ENCODE assay signal across 9 cellular contexts in the genomic region with DNA sequence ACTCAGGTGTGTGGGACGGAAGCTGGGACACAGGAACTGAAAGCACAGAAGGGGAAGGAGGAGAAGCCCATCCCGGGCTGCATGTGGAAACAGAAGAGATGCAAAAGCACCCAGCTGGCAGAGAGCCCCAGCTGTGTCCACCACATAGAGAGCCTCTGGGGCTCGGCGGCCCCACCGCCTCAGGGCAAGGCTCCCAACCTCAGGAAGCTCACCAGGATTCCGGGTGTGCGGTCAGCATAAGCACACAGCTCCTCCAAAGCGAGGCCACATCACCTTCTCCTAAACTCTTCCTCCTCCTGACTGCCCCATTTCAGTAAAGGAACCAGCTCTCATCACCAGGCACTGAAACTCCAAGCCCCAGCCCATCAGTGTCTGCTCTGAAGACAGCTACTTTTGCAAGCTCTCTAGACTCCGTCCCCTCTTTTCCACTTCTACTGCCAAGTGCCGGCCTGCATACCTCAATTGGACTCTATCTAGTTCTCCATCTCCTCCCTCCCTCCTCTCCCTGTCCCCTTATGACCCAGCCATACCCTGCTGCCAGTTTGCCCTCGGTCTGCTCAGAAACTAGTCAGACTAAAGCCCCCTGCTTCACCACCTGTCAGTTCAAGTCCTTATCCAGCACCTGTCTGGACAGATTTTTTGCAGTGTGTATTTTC. TPM values are rescaled to one million over a fixed set of nuclear protein-coding genes. Genes with fewer than 3 reads are reported as not detected.
DNase-seq lines count a peak whose midpoint lies in the region; ATAC-seq and TF ChIP-seq lines count a peak whose summit lies in the region.
"Had no signal": no experiment of that assay in that cellular context is flagged by ENCODE, and none has a peak within 500 bp of the region (broad histone marks: within the 10 kb centered on the region; RNA-seq: fewer than 3 reads in every experiment).

No MANE protein-coding gene starts in this region.

- H3K27ac Mint-ChIP-seq in CD4-positive, alpha-beta T cell, result peak overlapping the region; percentile 86
- peak overlapping the region; percentile 47 for H3K27ac Mint-ChIP-seq in activated naive CD8-positive, alpha-beta T cell

- peaks cover 9% of the 10 kb centered on the region for H3K36me3 Mint-ChIP-seq in CD4-positive, alpha-beta T cell (ENCODE audit: low read depth)
- H3K36me3 Mint-ChIP-seq in activated naive CD8-positive, alpha-beta T cell, result peaks cover 2% of the 10 kb centered on the region

- H3K27me3 Mint-ChIP-seq in CD4-positive, alpha-beta T cell, result no peaks in the 10 kb centered on the region
- H3K27me3 Mint-ChIP-seq in activated naive CD8-positive, alpha-beta T cell, result no peaks in the 10 kb centered on the region

- H3K4me1 ChIP-seq in HEK293 (ENCODE audit: control insufficient read depth, insufficient read depth, low read length), result peaks cover 23% of the 10 kb centered on the region
- peaks cover 71% of the 10 kb centered on the region for H3K4me1 ChIP-seq in mesodermal cell (ENCODE audit: control insufficient read depth, insufficient read depth, low read length, poor library complexity, severe bottlenecking)

- no peaks in the 10 kb centered on the region for H3K27me3 ChIP-seq in CD4-positive, alpha-beta T cell (ENCODE audit: control insufficient read depth, insufficient read depth, low read length)

- peaks cover 84% of the 10 kb centered on the region for H3K4me1 Mint-ChIP-seq in CD4-positive, alpha-beta T cell (ENCODE audit: low read depth)
- peaks cover 80% of the 10 kb centered on the region for H3K4me1 Mint-ChIP-seq in activated naive CD8-positive, alpha-beta T cell (ENCODE audit: low read depth)

- POLR2A ChIA-PET in CD4-positive, alpha-beta T cell (lab: Charles Lee), result interaction anchor here (0.7 to 2.6 kb wide), 3 partner anchors 29 to 86 kb away, joined by 3 to 21 read pairs (median 4); no protein-coding TSS in a partner anchor
- POLR2A ChIA-PET in HEK293 (lab: Yijun Ruan, JAX) (interaction anchor here (0.9 to 1.9 kb wide), 3 partner anchors 11 to 61 kb away, joined by 3 to 6 read pairs (median 3); no protein-coding TSS in a partner anchor), HEK293T (lab: Yijun Ruan, JAX) (interaction anchor here (1.2 to 1.4 kb wide), 2 partner anchors 12 to 21 kb away, joined by 3 to 4 read pairs; partner anchors contain the start of gene FCSK)

- 60 to 80% methylated on average over 10 of the region's 11 CpGs for WGBS in mesodermal cell (ENCODE audit: insufficient coverage in 2 of 2), 2 experiments

- no peaks in the 10 kb centered on the region for H3K9me3 Mint-ChIP-seq in CD4-positive, alpha-beta T cell
- H3K9me3 Mint-ChIP-seq in activated naive CD8-positive, alpha-beta T cell (ENCODE audit: low read depth), result no peaks in the 10 kb centered on the region
- H3K9me3 Mint-ChIP-seq: immature natural killer cell had no signal

- intact Hi-C loops in CD4-positive, alpha-beta T cell (cut with DNase I, micrococcal nuclease), result no loop called here

- H3K36me3 ChIP-seq in HEK293 (ENCODE audit: control insufficient read depth in 2 of 2, insufficient read depth in 1 of 2, low read length in 2 of 2) (peaks cover 0 to 13% of the 10 kb centered on the region in 2 experiments; a peak in 1 of 3 replicates), mesodermal cell (ENCODE audit: control insufficient read depth, insufficient read depth, low read length) (peaks cover 12% of the 10 kb centered on the region)

- no peaks in the 10 kb centered on the region for H3K9me3 ChIP-seq in CD4-positive, alpha-beta T cell (ENCODE audit: control insufficient read depth, low read length)
- no peaks in the 10 kb centered on the region for H3K9me3 ChIP-seq in HEK293 (ENCODE audit: control insufficient read depth, insufficient read depth, low read depth, low read length)
- no peaks in the 10 kb centered on the region for H3K9me3 ChIP-seq in mesodermal cell (ENCODE audit: control insufficient read depth, low read length)

- peak overlapping the region; percentile 45 for H3K4me3 Mint-ChIP-seq in CD4-positive, alpha-beta T cell
- no peak overlapping the region for H3K4me3 Mint-ChIP-seq in activated naive CD8-positive, alpha-beta T cell

- no peak for DNase-seq in CD4-positive, alpha-beta T cell
- DNase-seq in HEK293T (ENCODE audit: extremely low spot score), result no peak
- no peak for DNase-seq in putamen (ENCODE audit: low spot score)
- no peak for DNase-seq in NCI-H2081 (lab: John Stamatoyannopoulos, UW)
- no peak for DNase-seq in NCI-H774 (lab: John Stamatoyannopoulos, UW)
- DNase-seq: immature natural killer cell had no signal

- no peak overlapping the region for H3K27ac ChIP-seq in CD4-positive, alpha-beta T cell (ENCODE audit: low read depth, low read length)
- H3K27ac ChIP-seq in HEK293 (ENCODE audit: extremely low read depth, low read depth, low read length), result no peak overlapping the region
- H3K27ac ChIP-seq in mesodermal cell (ENCODE audit: low read depth, low read length, severe bottlenecking), result peak overlapping the region; percentile 79

- CTCF ChIA-PET in CD4-positive, alpha-beta T cell (lab: Charles Lee), result interaction anchor here (1.0 kb wide), 1 partner anchor 16 kb away, joined by 3 read pairs; no protein-coding TSS in a partner anchor
- CTCF ChIA-PET in HEK293 (lab: Yijun Ruan, JAX), result interaction anchor here (0.5 to 1.5 kb wide), 4 partner anchors 37 to 338 kb away, joined by 3 to 4 read pairs (median 4); no protein-coding TSS in a partner anchor
- CTCF ChIA-PET in HEK293T (lab: Yijun Ruan, JAX), result interaction anchor here (0.7 kb wide), 1 partner anchor 17 kb away, joined by 3 read pairs; no protein-coding TSS in a partner anchor

- no peak overlapping the region for H3K4me3 ChIP-seq in HEK293 (ENCODE audit: low read depth, low read length)
- no peak overlapping the region for H3K4me3 ChIP-seq in mesodermal cell (ENCODE audit: extremely low read depth, insufficient read depth, low read length, poor library complexity, severe bottlenecking)

- TF ChIP-seq CTCF in CD4-positive, alpha-beta T cell (IDR thresholded peaks at IDR 0.05), result no peak
- TF ChIP-seq CTCF in HEK293 (tag by site-specific recombination; IDR thresholded peaks at IDR 0.05), result no peak

- ATAC-seq in CD4-positive, alpha-beta T cell (ENCODE audit: poor library complexity), result no peak

TF ChIP-seq in HEK293, 187 proteins besides CTCF, POLR2A, EP300 and RAD21 (continues in another document):
- no peak for TF ChIP-seq ZNF132 (tag by site-specific recombination; IDR thresholded peaks at IDR 0.05; ENCODE audit: borderline replicate concordance)
- TF ChIP-seq, protein P1, sequence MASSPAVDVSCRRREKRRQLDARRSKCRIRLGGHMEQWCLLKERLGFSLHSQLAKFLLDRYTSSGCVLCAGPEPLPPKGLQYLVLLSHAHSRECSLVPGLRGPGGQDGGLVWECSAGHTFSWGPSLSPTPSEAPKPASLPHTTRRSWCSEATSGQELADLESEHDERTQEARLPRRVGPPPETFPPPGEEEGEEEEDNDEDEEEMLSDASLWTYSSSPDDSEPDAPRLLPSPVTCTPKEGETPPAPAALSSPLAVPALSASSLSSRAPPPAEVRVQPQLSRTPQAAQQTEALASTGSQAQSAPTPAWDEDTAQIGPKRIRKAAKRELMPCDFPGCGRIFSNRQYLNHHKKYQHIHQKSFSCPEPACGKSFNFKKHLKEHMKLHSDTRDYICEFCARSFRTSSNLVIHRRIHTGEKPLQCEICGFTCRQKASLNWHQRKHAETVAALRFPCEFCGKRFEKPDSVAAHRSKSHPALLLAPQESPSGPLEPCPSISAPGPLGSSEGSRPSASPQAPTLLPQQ (tag by site-specific recombination; IDR thresholded peaks at IDR 0.05), result peak; percentile 17; the same call in 1 of the 2 replicates
- 0 out of 2 replicates have a peak, but pooled peaks have one; percentile 29 for TF ChIP-seq ZNF600 (tag by site-specific recombination; IDR thresholded peaks at IDR 0.05)
- no peak for TF ChIP-seq ZNF169 (tag by site-specific recombination; IDR thresholded peaks at IDR 0.05)
- no peak for TF ChIP-seq ZEB2 (tag by site-specific recombination; IDR thresholded peaks at IDR 0.05)
- TF ChIP-seq BCL11A (tag by site-specific recombination; IDR thresholded peaks at IDR 0.05; ENCODE audit: low read depth), result no peak
- TF ChIP-seq ZFHX2 (tag by site-specific recombination; conservative IDR thresholded peaks at IDR 0.05), result no peak

TF ChIP-seq in HEK293T, 16 proteins besides CTCF, POLR2A, EP300 and RAD21:
- TF ChIP-seq NFRKB (IDR thresholded peaks at IDR 0.05) (no peak), HDGF (IDR thresholded peaks at IDR 0.05; ENCODE audit: borderline replicate concordance) (no peak), PKNOX1 (IDR thresholded peaks at IDR 0.05) (no peak), ARNT (IDR thresholded peaks at IDR 0.05) (no peak), FOXK2 (IDR thresholded peaks at IDR 0.05) (no peak), FOXM1 (IDR thresholded peaks at IDR 0.05; ENCODE audit: borderline replicate concordance) (no peak), ZNF384 (IDR thresholded peaks at IDR 0.05) (no peak)

RNA-seq across cellular contexts. Expression of gene ST3GAL2, which starts 6.0 kb away (rescaled TPM):
- 10 to 100 TPM in 1 of 2 experiments, 1 to 10 TPM in 1; 9.8 to 11.1 TPM for total RNA-seq in CD4-positive, alpha-beta T cell
- 35.8 TPM for polyA plus RNA-seq in mesodermal cell (2013, experiment 1 of 2)
- 28.8 TPM for polyA plus RNA-seq in mesodermal cell (2013, experiment 2 of 2)

RNA-seq across cellular contexts. Expression of gene FCSK, which starts 21.5 kb away (rescaled TPM):
- total RNA-seq in CD4-positive, alpha-beta T cell, result 10 to 100 TPM; 21.8 to 25.4 TPM
- polyA plus RNA-seq in mesodermal cell (2013, experiment 1 of 2), result 6.2 TPM
- 4.8 TPM for polyA plus RNA-seq in mesodermal cell (2013, experiment 2 of 2)
